Comparison of ENCODE assay signal across 18 cellular contexts in genomic region chr4:15852524-15852923, GRCh38.
DNase-seq lines count a peak whose midpoint lies in the region; ATAC-seq and TF ChIP-seq lines count a peak whose summit lies in the region.
"Had no signal": no experiment of that assay in that cellular context is flagged by ENCODE, and none has a peak within 500 bp of the region (broad histone marks: within the 10 kb centered on the region; RNA-seq: fewer than 3 reads in every experiment).

No MANE protein-coding gene starts in this region.

- H3K9me3 ChIP-seq in gastroesophageal sphincter (no peaks in the 10 kb centered on the region), thoracic aorta (no peaks in the 10 kb centered on the region)
- H3K9me3 ChIP-seq: BLaER1, HAP-1 had no signal

- H3K9me3 Mint-ChIP-seq in activated CD4-positive, alpha-beta T cell treated with anti-CD3 and anti-CD28 coated beads, Interleukin-2, amount 10 ng/mL, durations not matched to agents 24 days and 14 days, result no peaks in the 10 kb centered on the region
- no peaks in the 10 kb centered on the region for H3K9me3 Mint-ChIP-seq in activated CD4-positive, alpha-beta T cell treated with anti-CD3 and anti-CD28 coated beads for 36 hours (ENCODE audit: low read depth)
- H3K9me3 Mint-ChIP-seq: CD8-positive, alpha-beta T cell had no signal

- H3K4me3 ChIP-seq in gastroesophageal sphincter, result no peak overlapping the region
- H3K4me3 ChIP-seq in thoracic aorta, result peak overlapping the region; percentile 23
- H3K4me3 ChIP-seq: BLaER1, GM12878, HAP-1 had no signal

- POLR2A ChIA-PET in activated CD4-positive, alpha-beta T cell treated with anti-CD3 and anti-CD28 coated beads for 36 hours (lab: Charles Lee), result no interaction called here

- H3K4me1 Mint-ChIP-seq in activated CD4-positive, alpha-beta T cell treated with anti-CD3 and anti-CD28 coated beads, Interleukin-2, amount 10 ng/mL, durations not matched to agents 24 days and 14 days, result peaks cover 9% of the 10 kb centered on the region
- peaks cover 2% of the 10 kb centered on the region for H3K4me1 Mint-ChIP-seq in activated CD4-positive, alpha-beta T cell treated with anti-CD3 and anti-CD28 coated beads for 36 hours

- TF ChIP-seq POLR2A in gastroesophageal sphincter (IDR thresholded peaks at IDR 0.05), result no peak

- H3K27ac ChIP-seq in gastroesophageal sphincter (peak overlapping the region; percentile 20 to 44 (median 34)), thoracic aorta (peak overlapping the region; percentile 52 to 70)
- H3K27ac ChIP-seq: 22Rv1, BLaER1, HL-60 had no signal

- no peak for TF ChIP-seq EP300 in gastroesophageal sphincter (IDR thresholded peaks at IDR 0.05)

- DNase-seq in activated CD4-positive, alpha-beta T cell treated with anti-CD3 and anti-CD28 coated beads, Interleukin-2, amount 10 ng/mL, durations not matched to agents 24 days and 14 days, result peak; percentile 19
- DNase-seq in activated CD4-positive, alpha-beta T cell treated with anti-CD3 and anti-CD28 coated beads for 36 hours, result no peak
- DNase-seq in thoracic aorta (ENCODE audit: low spot score), result no peak
- no peak for DNase-seq in COLO829 (ENCODE audit: low spot score)
- DNase-seq in NCI-H1417 treated with DMSO at 0.1 percent for 48 hours (lab: John Stamatoyannopoulos, UW), result no peak
- no peak for DNase-seq in activated CD8-positive, alpha-beta memory T cell treated with anti-CD3 and anti-CD28 coated beads for 24 hours
- DNase-seq: CD8-positive, alpha-beta T cell; COR-L47; DMS 273 treated with DMSO at 0.1 percent for 48 hours; DMS53; DND-41; EL had no signal

- H3K27me3 ChIP-seq in gastroesophageal sphincter (no peaks in the 10 kb centered on the region), thoracic aorta (replicated peaks; ENCODE audit: insufficient read depth) (no peaks in the 10 kb centered on the region)
- H3K27me3 ChIP-seq: BLaER1 had no signal

- H3K27ac Mint-ChIP-seq in activated CD4-positive, alpha-beta T cell treated with anti-CD3 and anti-CD28 coated beads, Interleukin-2, amount 10 ng/mL, durations not matched to agents 24 days and 14 days, result no peak overlapping the region
- H3K27ac Mint-ChIP-seq in activated CD4-positive, alpha-beta T cell treated with anti-CD3 and anti-CD28 coated beads for 36 hours, result no peak overlapping the region
- H3K27ac Mint-ChIP-seq: CD8-positive, alpha-beta T cell had no signal

- H3K4me1 ChIP-seq in gastroesophageal sphincter (peaks cover 0 to 15% (median 4%) of the 10 kb centered on the region in 3 donors), thoracic aorta (ENCODE audit: control insufficient read depth in 1 of 2, low read depth in 2 of 2) (peaks cover 4 to 28% of the 10 kb centered on the region in 2 donors)
- H3K4me1 ChIP-seq: BLaER1, HAP-1 had no signal

- H3K36me3 ChIP-seq in gastroesophageal sphincter, result no peaks in the 10 kb centered on the region
- no peaks in the 10 kb centered on the region for H3K36me3 ChIP-seq in thoracic aorta
- H3K36me3 ChIP-seq: HAP-1 had no signal

- H3K4me3 Mint-ChIP-seq in activated CD4-positive, alpha-beta T cell treated with anti-CD3 and anti-CD28 coated beads, Interleukin-2, amount 10 ng/mL, durations not matched to agents 24 days and 14 days, result no peak overlapping the region
- no peak overlapping the region for H3K4me3 Mint-ChIP-seq in activated CD4-positive, alpha-beta T cell treated with anti-CD3 and anti-CD28 coated beads for 36 hours
- H3K4me3 Mint-ChIP-seq: CD8-positive, alpha-beta T cell had no signal

- WGBS in gastroesophageal sphincter (ENCODE audit: low coverage in 1 of 2), 2 donors, result 24 to 40% methylated on average over 2 to 4 of the region's 9 CpGs

- CTCF ChIA-PET in activated CD4-positive, alpha-beta T cell treated with anti-CD3 and anti-CD28 coated beads for 36 hours (lab: Charles Lee), result no interaction called here

- no peak for TF ChIP-seq CTCF in gastroesophageal sphincter (IDR thresholded peaks at IDR 0.05)
- TF ChIP-seq CTCF in thoracic aorta (IDR thresholded peaks at IDR 0.05), result no peak

- ATAC-seq in activated CD4-positive, alpha-beta T cell treated with anti-CD3 and anti-CD28 coated beads for 36 hours, result no peak
- ATAC-seq in gastroesophageal sphincter (peak; percentile 62), thoracic aorta (ENCODE audit: insufficient number of reproducible peaks, low FRiP score, low read depth) (peak; percentile 79)
- ATAC-seq: CD8-positive, alpha-beta T cell; GM12878 had no signal

- H3K36me3 Mint-ChIP-seq in activated CD4-positive, alpha-beta T cell treated with anti-CD3 and anti-CD28 coated beads, Interleukin-2, amount 10 ng/mL, durations not matched to agents 24 days and 14 days (ENCODE audit: low read depth), result peaks cover 56% of the 10 kb centered on the region
- H3K36me3 Mint-ChIP-seq in activated CD4-positive, alpha-beta T cell treated with anti-CD3 and anti-CD28 coated beads for 36 hours (ENCODE audit: low read depth), result peaks cover 10% of the 10 kb centered on the region

- H3K27me3 Mint-ChIP-seq in activated CD4-positive, alpha-beta T cell treated with anti-CD3 and anti-CD28 coated beads, Interleukin-2, amount 10 ng/mL, durations not matched to agents 24 days and 14 days, result no peaks in the 10 kb centered on the region
- H3K27me3 Mint-ChIP-seq in activated CD4-positive, alpha-beta T cell treated with anti-CD3 and anti-CD28 coated beads for 36 hours, result no peaks in the 10 kb centered on the region

- intact Hi-C loops in activated CD4-positive, alpha-beta T cell treated with anti-CD3 and anti-CD28 coated beads, Interleukin-2, amount 10 ng/mL, durations not matched to agents 24 days and 14 days (cut with micrococcal nuclease), result loop anchor here (1.0 kb wide), 1 partner anchor 24 kb away; no protein-coding TSS in a partner anchor
- intact Hi-C loops in activated CD4-positive, alpha-beta T cell treated with anti-CD3 and anti-CD28 coated beads for 36 hours (cut with DNase I, micrococcal nuclease), result no loop called here
